Comparison of ENCODE assay signal across 30 cellular contexts in the genomic region with DNA sequence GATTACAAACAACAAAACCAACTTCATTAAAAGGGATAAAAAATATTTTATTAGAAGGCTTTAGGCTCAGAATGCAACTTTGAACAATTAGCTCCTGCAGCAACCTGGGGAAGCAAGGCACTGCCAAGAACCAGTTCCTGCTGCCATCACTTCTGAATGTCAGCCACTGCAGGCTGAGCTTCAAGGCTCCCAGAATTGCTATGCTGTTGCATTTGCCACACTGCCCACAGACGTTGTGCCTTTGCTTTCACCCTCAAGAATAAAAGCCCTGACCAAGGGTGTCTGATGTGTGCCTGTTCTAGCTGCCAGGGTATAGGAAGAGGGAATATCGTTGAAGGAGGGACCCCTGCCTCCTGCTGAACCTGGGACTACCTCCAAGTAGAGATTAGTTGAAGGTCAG.
"Had no signal": no experiment of that assay in that cellular context is flagged by ENCODE, and none has a peak within 500 bp of the region (broad histone marks: within the 10 kb centered on the region; RNA-seq: fewer than 3 reads in every experiment).

No MANE protein-coding gene starts in this region.

- ATAC-seq: activated CD8-positive, alpha-beta T cell treated with anti-CD3 and anti-CD28 coated beads for 36 hours; Right ventricle myocardium inferior had no signal

- H3K36me3 Mint-ChIP-seq: activated naive CD4-positive, alpha-beta T cell treated with anti-CD3 and anti-CD28 coated beads, Interleukin-2, amount 50 U/mL, for 24 hours; activated naive CD8-positive, alpha-beta T cell treated with anti-CD3 and anti-CD28 coated beads, Interleukin-2, amount 10 ng/mL, durations not matched to agents 7 days and 5 days had no signal

- H3K4me3 ChIP-seq: ascending aorta, cardiac muscle cell, PC-9, SK-N-MC had no signal

- DNase-seq: activated CD4-positive, alpha-beta T cell treated with anti-CD3 and anti-CD28 coated beads for 1 hour; activated CD4-positive, alpha-beta T cell treated with anti-CD3 and anti-CD28 coated beads, Interleukin-2, amount 10 ng/mL, durations not matched to agents 24 days and 14 days; activated CD4-positive, alpha-beta T cell treated with anti-CD3 and anti-CD28 coated beads, Interleukin-2, amount 50 U/mL, for 4 hours; activated CD4-positive, CD25-positive, alpha-beta regulatory T cell; activated CD8-positive, alpha-beta T cell treated with anti-CD3 and anti-CD28 coated beads for 36 hours; activated gamma-delta T cell; activated naive CD4-positive, alpha-beta T cell treated with Interleukin-2 at 50 U/mL for 16 hours; activated naive CD8-positive, alpha-beta T cell treated with anti-CD3 and anti-CD28 coated beads, Interleukin-2, amount 10 ng/mL, durations not matched to agents 7 days and 5 days; activated T-cell treated with anti-CD3 and anti-CD28 coated beads, Interleukin-2, amount 50 U/mL, for 24 hours; amygdala; cerebellar nuclear complex; Kasumi-1; KG1; MM.1S; NCI-H1092; NCI-H1694 treated with DMSO at 0.1 percent for 48 hours; NCI-H2029; NCI-H524 treated with DMSO at 0.1 percent for 48 hours; NCI-H748 treated with DMSO at 0.1 percent for 48 hours; NK-92 treated with Interleukin-12 subunit alpha and Interleukin-12 subunit beta, amount 100 ng/mL, for 24 hours; T1000; WERI-Rb-1 had no signal

- H3K9me3 Mint-ChIP-seq: activated CD4-positive, alpha-beta T cell treated with anti-CD3 and anti-CD28 coated beads, Interleukin-2, amount 10 ng/mL, durations not matched to agents 24 days and 14 days; activated CD8-positive, alpha-beta T cell treated with anti-CD3 and anti-CD28 coated beads for 36 hours; activated naive CD4-positive, alpha-beta T cell treated with anti-CD3 and anti-CD28 coated beads, Interleukin-2, amount 50 U/mL, for 24 hours; activated naive CD8-positive, alpha-beta T cell treated with anti-CD3 and anti-CD28 coated beads, Interleukin-2, amount 10 ng/mL, durations not matched to agents 7 days and 5 days; activated T-cell treated with anti-CD3 and anti-CD28 coated beads, Interleukin-2, amount 50 U/mL, for 24 hours; activated T-helper 2 cell treated with anti-CD3 and anti-CD28 coated beads, Interferon-gamma antibody, Interleukin-2, Interleukin-4, amounts not matched to agents 10 μg/mL and 5 μg/mL and 100 μg/mL, durations not matched to agents 14 hours and 24 hours and 36 hours had no signal

- H3K4me1 ChIP-seq: ascending aorta had no signal

- H3K27ac ChIP-seq: ascending aorta, cardiac muscle cell, PC-9, RWPE1, SK-N-MC, WERI-Rb-1 had no signal

- H3K4me2 ChIP-seq: PC-9 had no signal

- H3K27ac Mint-ChIP-seq: activated CD4-positive, alpha-beta T cell treated with anti-CD3 and anti-CD28 coated beads, Interleukin-2, amount 10 ng/mL, durations not matched to agents 24 days and 14 days; activated CD8-positive, alpha-beta T cell treated with anti-CD3 and anti-CD28 coated beads for 36 hours; activated naive CD4-positive, alpha-beta T cell treated with anti-CD3 and anti-CD28 coated beads, Interleukin-2, amount 50 U/mL, for 24 hours; activated naive CD8-positive, alpha-beta T cell treated with anti-CD3 and anti-CD28 coated beads, Interleukin-2, amount 10 ng/mL, durations not matched to agents 7 days and 5 days; activated T-cell treated with anti-CD3 and anti-CD28 coated beads, Interleukin-2, amount 50 U/mL, for 24 hours; activated T-helper 2 cell treated with anti-CD3 and anti-CD28 coated beads, Interferon-gamma antibody, Interleukin-2, Interleukin-4, amounts not matched to agents 10 μg/mL and 5 μg/mL and 100 μg/mL, durations not matched to agents 14 hours and 24 hours and 36 hours had no signal

- H3K9me3 ChIP-seq: ascending aorta had no signal

- H3K36me3 ChIP-seq: cardiac muscle cell, WERI-Rb-1 had no signal

- H3K27me3 ChIP-seq: ascending aorta had no signal

- H3K4me3 Mint-ChIP-seq: activated CD4-positive, alpha-beta T cell treated with anti-CD3 and anti-CD28 coated beads, Interleukin-2, amount 10 ng/mL, durations not matched to agents 24 days and 14 days; activated CD8-positive, alpha-beta T cell treated with anti-CD3 and anti-CD28 coated beads for 36 hours; activated naive CD4-positive, alpha-beta T cell treated with anti-CD3 and anti-CD28 coated beads, Interleukin-2, amount 50 U/mL, for 24 hours; activated naive CD8-positive, alpha-beta T cell treated with anti-CD3 and anti-CD28 coated beads, Interleukin-2, amount 10 ng/mL, durations not matched to agents 7 days and 5 days; activated T-cell treated with anti-CD3 and anti-CD28 coated beads, Interleukin-2, amount 50 U/mL, for 24 hours had no signal

- H2AFZ ChIP-seq: PC-9 had no signal

- H3K4me1 Mint-ChIP-seq: activated CD4-positive, alpha-beta T cell treated with anti-CD3 and anti-CD28 coated beads, Interleukin-2, amount 10 ng/mL, durations not matched to agents 24 days and 14 days; activated naive CD4-positive, alpha-beta T cell treated with anti-CD3 and anti-CD28 coated beads, Interleukin-2, amount 50 U/mL, for 24 hours; activated naive CD8-positive, alpha-beta T cell treated with anti-CD3 and anti-CD28 coated beads, Interleukin-2, amount 10 ng/mL, durations not matched to agents 7 days and 5 days had no signal

- H3K27me3 Mint-ChIP-seq: activated CD4-positive, alpha-beta T cell treated with anti-CD3 and anti-CD28 coated beads, Interleukin-2, amount 10 ng/mL, durations not matched to agents 24 days and 14 days had no signal
